ENCODE assay signal across 8 cellular contexts in the genomic region with DNA sequence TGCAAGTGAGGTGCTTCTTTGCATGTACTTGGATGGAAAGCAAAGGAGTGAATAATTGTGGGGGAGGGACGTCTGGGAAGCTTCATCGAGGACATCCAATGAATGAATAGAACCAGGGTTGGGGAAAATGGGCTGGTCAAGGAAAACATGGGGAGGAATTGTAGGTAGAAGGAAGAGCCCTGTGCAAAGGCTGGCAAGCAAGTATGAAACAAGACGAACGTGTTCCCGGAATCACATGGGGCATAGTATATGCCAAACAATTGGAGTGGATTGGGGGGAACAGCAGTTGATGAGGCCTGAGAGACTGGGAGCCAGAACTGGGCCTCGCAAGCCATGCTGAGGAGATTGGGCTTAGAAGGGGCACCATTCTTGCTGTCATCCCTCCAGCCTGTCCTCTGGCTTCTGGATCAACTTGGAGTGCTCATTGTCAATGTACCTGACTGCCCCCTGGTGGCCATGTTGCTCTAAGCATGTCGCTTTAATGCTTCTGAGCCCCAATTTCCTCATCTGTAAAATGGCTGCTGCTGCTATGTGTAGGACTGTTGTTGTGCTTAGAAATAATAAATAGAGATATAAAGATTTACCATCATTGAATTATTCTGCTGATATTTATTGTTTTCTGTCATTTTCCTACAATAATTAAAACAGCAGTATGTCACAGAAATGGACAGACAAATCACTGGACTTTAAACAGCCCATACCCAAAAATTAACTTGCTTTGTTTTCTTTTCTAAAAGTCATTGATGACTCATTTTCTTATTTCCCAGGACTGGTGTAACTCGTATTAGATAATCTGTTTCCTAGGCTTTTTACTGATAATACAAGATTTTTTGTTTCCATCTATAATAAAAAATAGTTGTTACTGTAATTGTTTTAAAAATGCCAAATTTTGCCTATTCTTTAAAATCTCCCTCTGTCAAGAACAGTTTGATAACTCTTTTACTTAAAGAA.
DNase-seq lines count a peak whose midpoint lies in the region; ATAC-seq lines count a peak whose summit lies in the region.

No MANE protein-coding gene starts in this region.

- ATAC-seq in HG03097 (IDR thresholded peaks at IDR 0.05; ENCODE audit: low FRiP score, unreplicated experiment) = no peak

- peak; percentile 54 for DNase-seq in AG08395 (ENCODE audit: low spot score)
- peak; percentile 30 for DNase-seq in GM19238 (ENCODE audit: insufficient read length, low spot score)
- DNase-seq in NCI-H1092 treated with DMSO at 0.1 percent for 48 hours (lab: John Stamatoyannopoulos, UW) = peak; percentile 31
- peak; percentile 9 to 78 (median 48) for DNase-seq in T-helper 2 cell
- DNase-seq in amniotic stem cell (lab: John Stamatoyannopoulos, UW) = peak; percentile 1
- DNase-seq in iPS DF 19.7 (ENCODE audit: low read depth, low spot score) = peak; percentile 33
- peak; percentile 57 to 76 for DNase-seq in stimulated activated CD4-positive, alpha-beta T cell treated with anti-CD3 and anti-CD28 coated beads, Interleukin-15, amount 100 ng/mL, for 48 hours (ENCODE audit: low read depth in 2 of 2)

Comparison
In these comparisons a context has a peak if more than half of its experiments do, and no peak if none do; other contexts are left out.
1. DNase-seq: peak in every context shown above with its lines; median percentile 66 in stimulated activated CD4-positive, alpha-beta T cell treated with anti-CD3 and anti-CD28 coated beads, Interleukin-15, amount 100 ng/mL, for 48 hours; 54 in AG08395; 48 in T-helper 2 cell; 33 in iPS DF 19.7; 31 in NCI-H1092 treated with DMSO at 0.1 percent for 48 hours; 30 in GM19238; 1 in amniotic stem cell.